ENCODE assay signal across 9 cellular contexts in the genomic region with DNA sequence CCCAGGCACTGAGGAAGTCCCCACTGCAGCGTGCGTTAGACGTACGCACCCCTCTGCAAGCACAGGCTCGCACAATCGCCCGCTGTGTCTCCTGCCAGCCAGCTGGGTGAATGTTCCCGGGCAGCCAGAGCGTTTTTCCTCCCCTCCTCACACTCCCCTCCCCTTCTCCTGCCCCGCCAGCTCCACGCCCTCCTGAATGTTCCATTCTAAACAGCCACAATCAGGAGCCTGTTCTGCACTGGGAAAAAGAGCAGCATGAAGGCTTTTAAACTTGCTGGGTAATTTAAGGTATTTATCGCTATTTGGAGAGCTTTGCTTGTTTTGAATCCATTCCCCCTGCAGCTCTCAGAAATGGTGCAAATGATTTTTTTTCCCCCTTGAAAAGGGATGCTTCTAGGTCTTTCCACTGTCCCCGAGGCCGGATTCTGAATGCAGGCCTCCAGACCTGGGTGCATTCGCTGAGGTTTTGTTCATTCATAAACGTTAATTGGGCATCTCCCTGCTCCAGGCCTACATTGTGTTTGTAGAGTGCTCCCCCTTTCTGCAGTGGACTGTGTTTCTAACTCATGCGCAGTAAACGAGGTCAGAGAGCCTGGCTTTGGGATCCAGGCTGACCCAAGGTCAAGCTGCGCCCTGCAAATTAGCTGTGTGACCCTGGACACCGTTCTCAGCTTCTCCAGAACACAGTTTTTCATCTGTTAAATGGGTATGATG.
DNase-seq lines count a peak whose midpoint lies in the region; ATAC-seq and TF ChIP-seq lines count a peak whose summit lies in the region.
"Had no signal": no experiment of that assay in that cellular context is flagged by ENCODE, and none has a peak within 500 bp of the region (broad histone marks: within the 10 kb centered on the region; RNA-seq: fewer than 3 reads in every experiment).

No MANE protein-coding gene starts in this region.

- in situ Hi-C loops in ACHN (cut with HindIII; ENCODE audit: low pct_ligation_motif_present, low pct_unique_long_range_greater_than_20kb, low sequenced_read_pairs), result no loop called here

- peaks cover 32 to 73% (median 71%) of the 10 kb centered on the region in 3 donors for H3K4me1 Mint-ChIP-seq in T-cell
- H3K4me1 Mint-ChIP-seq in CD4-positive, alpha-beta T cell (ENCODE audit: low read depth), result peaks cover 59% of the 10 kb centered on the region

- POLR2A ChIA-PET in T-cell (lab: Charles Lee), result no interaction called here
- POLR2A ChIA-PET in CD4-positive, alpha-beta T cell (lab: Charles Lee), result interaction anchor here (1.4 kb wide), 1 partner anchor 9 kb away, joined by 3 read pairs; no protein-coding TSS in a partner anchor

- no peaks in the 10 kb centered on the region for H3K9me3 Mint-ChIP-seq in T-cell
- H3K9me3 Mint-ChIP-seq in CD4-positive, alpha-beta T cell, result no peaks in the 10 kb centered on the region

- no peak for ATAC-seq in T-cell (replicated peaks in 1 of 4)
- ATAC-seq in HG03280 (IDR thresholded peaks at IDR 0.05; ENCODE audit: unreplicated experiment), result no peak
- ATAC-seq in CD4-positive, alpha-beta T cell (ENCODE audit: poor library complexity), result no peak

- peaks cover 4% of the 10 kb centered on the region for H3K36me3 Mint-ChIP-seq in T-cell
- H3K36me3 Mint-ChIP-seq in CD4-positive, alpha-beta T cell (ENCODE audit: low read depth), result peaks cover 4% of the 10 kb centered on the region

- CTCF ChIA-PET in T-cell (lab: Charles Lee), result no interaction called here
- CTCF ChIA-PET in CD4-positive, alpha-beta T cell (lab: Charles Lee), result no interaction called here

- H3K27me3 Mint-ChIP-seq in T-cell, result no peaks in the 10 kb centered on the region
- no peaks in the 10 kb centered on the region for H3K27me3 Mint-ChIP-seq in CD4-positive, alpha-beta T cell

- peak overlapping the region; percentile 80; the same call in 1 of the 2 replicates for H3K27ac ChIP-seq in SK-N-MC
- no peak overlapping the region for H3K27ac ChIP-seq in CD4-positive, alpha-beta T cell (ENCODE audit: low read depth, low read length)
- H3K27ac ChIP-seq: parathyroid adenoma had no signal

- no peaks in the 10 kb centered on the region for H3K36me3 ChIP-seq in SK-N-MC (ENCODE audit: insufficient read depth, low read length)

- no peaks in the 10 kb centered on the region for H3K9me3 ChIP-seq in SK-N-MC (ENCODE audit: low read depth, low read length)
- no peaks in the 10 kb centered on the region for H3K9me3 ChIP-seq in CD4-positive, alpha-beta T cell (ENCODE audit: control insufficient read depth, low read length)

- H3K27me3 ChIP-seq in CD4-positive, alpha-beta T cell (ENCODE audit: control insufficient read depth, insufficient read depth, low read length), result no peaks in the 10 kb centered on the region

- no peak for DNase-seq in Jurkat, Clone E6-1 (ENCODE audit: low read depth, low spot score)
- DNase-seq in SK-N-MC (ENCODE audit: low read depth, low spot score) (no peak), head of caudate nucleus (peak; percentile 73 to 96 (median 89)), retina (peak; percentile 74), T-cell (no peak), ACHN (no peak)
- DNase-seq in CD4-positive, alpha-beta T cell, result no peak

- intact Hi-C loops in head of caudate nucleus (cut with DNase I), result no loop called here
- intact Hi-C loops in CD4-positive, alpha-beta T cell (cut with DNase I, micrococcal nuclease), result loop anchor here in 1 of 2 experiments (5.0 kb wide), 1 partner anchor 212 kb away; a partner anchor contains a TSS

- H3K27ac Mint-ChIP-seq in T-cell, result no peak overlapping the region
- no peak overlapping the region for H3K27ac Mint-ChIP-seq in CD4-positive, alpha-beta T cell

- H3K9ac ChIP-seq in SK-N-MC (ENCODE audit: insufficient read length), result peak overlapping the region; percentile 41
- H3K9ac ChIP-seq: parathyroid adenoma had no signal

- H3K4me3 Mint-ChIP-seq in T-cell, result peak overlapping the region in 1 of 3 donors; percentile 17
- no peak overlapping the region for H3K4me3 Mint-ChIP-seq in CD4-positive, alpha-beta T cell

- 0 out of 2 replicates have a peak overlapping the region, but pooled peaks have one; percentile 2 for H3K4me3 ChIP-seq in Jurkat, Clone E6-1 (ENCODE audit: low read length)
- peak overlapping the region; percentile 2; the same call in 1 of the 2 replicates for H3K4me3 ChIP-seq in SK-N-MC

- no peak for TF ChIP-seq CTCF in CD4-positive, alpha-beta T cell (IDR thresholded peaks at IDR 0.05)

Comparison
In these comparisons a context has a peak if more than half of its experiments do, and no peak if none do; other contexts are left out.
1. DNase-seq: peak in head of caudate nucleus (42 of 42) and retina (single experiment); none in Jurkat, Clone E6-1 (single experiment), SK-N-MC (single experiment), T-cell (0 of 34), ACHN (single experiment) and CD4-positive, alpha-beta T cell (0 of 10).